In genomic region chr2:75640621-75641121, GRCh38 we compare ENCODE assay signal across 8 cellular contexts. TPM values are rescaled to one million over a fixed set of nuclear protein-coding genes. Genes with fewer than 3 reads are reported as not detected.
DNase-seq lines count a peak whose midpoint lies in the region; ATAC-seq and TF ChIP-seq lines count a peak whose summit lies in the region.

No MANE protein-coding gene starts in this region.

- DNase-seq in AG09309 (ENCODE audit: low read depth) (peak; percentile 29), NCI-H2107 treated with DMSO at 0.1 percent for 48 hours (lab: John Stamatoyannopoulos, UW; ENCODE audit: unreplicated experiment) (peak; percentile 4), dorsolateral prefrontal cortex (peak; percentile 66 to 77 (median 70)), memory B cell (ENCODE audit: low spot score in 2 of 2) (peak in 1 of 2 donors; percentile 15)
- peak; percentile 85 for DNase-seq in activated CD4-positive, alpha-beta T cell treated with anti-CD3 and anti-CD28 coated beads, Interleukin-2, amount 10 ng/mL, durations not matched to agents 24 days and 14 days
- DNase-seq in stimulated activated CD8-positive, alpha-beta memory T cell treated with anti-CD3 and anti-CD28 coated beads, Interleukin-4, amount 100 ng/mL, for 1 hour (ENCODE audit: low read depth in 2 of 2, low spot score in 1 of 2) = peak; percentile 3 to 34

- no peaks in the 10 kb centered on the region for H3K36me3 Mint-ChIP-seq in activated CD4-positive, alpha-beta T cell treated with anti-CD3 and anti-CD28 coated beads, Interleukin-2, amount 10 ng/mL, durations not matched to agents 24 days and 14 days (ENCODE audit: low read depth)
- no peaks in the 10 kb centered on the region for H3K36me3 Mint-ChIP-seq in memory B cell

- H3K27ac ChIP-seq in dorsolateral prefrontal cortex = peak overlapping the region in 33 of 59 donors; percentile 2 to 79 (median 35)

- ATAC-seq in GM18508 (IDR thresholded peaks at IDR 0.05; ENCODE audit: insufficient read depth, unreplicated experiment) = peak; percentile 90
- peak; percentile 95 for ATAC-seq in HG02938 (IDR thresholded peaks at IDR 0.05; ENCODE audit: unreplicated experiment)
- peak; percentile 90 for ATAC-seq in memory B cell (ENCODE audit: low read depth)

- peaks cover 4% of the 10 kb centered on the region for H3K9me3 Mint-ChIP-seq in activated CD4-positive, alpha-beta T cell treated with anti-CD3 and anti-CD28 coated beads, Interleukin-2, amount 10 ng/mL, durations not matched to agents 24 days and 14 days
- no peaks in the 10 kb centered on the region for H3K9me3 Mint-ChIP-seq in memory B cell

- intact Hi-C loops in activated CD4-positive, alpha-beta T cell treated with anti-CD3 and anti-CD28 coated beads, Interleukin-2, amount 10 ng/mL, durations not matched to agents 24 days and 14 days (cut with micrococcal nuclease) = loop anchor here (1.0 kb wide), 1 partner anchor 37 kb away; no protein-coding TSS in a partner anchor
- intact Hi-C loops in dorsolateral prefrontal cortex (cut with DNase I) = loop anchor here in 1 of 2 donors (5.0 kb wide), 1 partner anchor 37 kb away; no protein-coding TSS in a partner anchor

- TF ChIP-seq CTCF in AG09309 (IDR thresholded peaks at IDR 0.05; ENCODE audit: control insufficient read depth, insufficient read depth, low read depth, low read length, missing control alignments) (peak; percentile 100), dorsolateral prefrontal cortex (IDR thresholded peaks at IDR 0.05 in 54 of 56, conservative IDR thresholded peaks at IDR 0.05 in 2 of 56; ENCODE audit: low read depth in 1 of 56, partially characterized antibody in 56 of 56) (peak; percentile 88 to 100 (median 98))

- H3K4me1 Mint-ChIP-seq in activated CD4-positive, alpha-beta T cell treated with anti-CD3 and anti-CD28 coated beads, Interleukin-2, amount 10 ng/mL, durations not matched to agents 24 days and 14 days = peaks cover 1% of the 10 kb centered on the region
- no peaks in the 10 kb centered on the region for H3K4me1 Mint-ChIP-seq in memory B cell

- H3K27me3 ChIP-seq in dorsolateral prefrontal cortex = peaks cover 0 to 2% (median 0%) of the 10 kb centered on the region in 45 donors

- peaks cover 22% of the 10 kb centered on the region for H3K27me3 Mint-ChIP-seq in activated CD4-positive, alpha-beta T cell treated with anti-CD3 and anti-CD28 coated beads, Interleukin-2, amount 10 ng/mL, durations not matched to agents 24 days and 14 days
- H3K27me3 Mint-ChIP-seq in memory B cell = peaks cover 11% of the 10 kb centered on the region

- no peak overlapping the region for H3K4me3 Mint-ChIP-seq in activated CD4-positive, alpha-beta T cell treated with anti-CD3 and anti-CD28 coated beads, Interleukin-2, amount 10 ng/mL, durations not matched to agents 24 days and 14 days
- no peak overlapping the region for H3K4me3 Mint-ChIP-seq in memory B cell

- H3K27ac Mint-ChIP-seq in activated CD4-positive, alpha-beta T cell treated with anti-CD3 and anti-CD28 coated beads, Interleukin-2, amount 10 ng/mL, durations not matched to agents 24 days and 14 days = no peak overlapping the region
- no peak overlapping the region for H3K27ac Mint-ChIP-seq in memory B cell

- H3K4me3 ChIP-seq in AG09309 (ENCODE audit: control insufficient read depth, low read depth, low read length) (no peak overlapping the region), dorsolateral prefrontal cortex (peak overlapping the region in 5 of 59 donors; percentile 1 to 27 (median 21))

RNA-seq across cellular contexts. Expression of gene MRPL19, which starts 5.9 kb away (rescaled TPM):
- total RNA-seq in activated CD4-positive, alpha-beta T cell treated with anti-CD3 and anti-CD28 coated beads, Interleukin-2, amount 10 ng/mL, durations not matched to agents 24 days and 14 days = 70.6 and 76.8 TPM in 2 replicates
- 10 to 100 TPM; 42.5 to 80.6 (median 59.1) TPM for total RNA-seq in dorsolateral prefrontal cortex
